1 cellular context compared by ENCODE assay signal in the genomic region with DNA sequence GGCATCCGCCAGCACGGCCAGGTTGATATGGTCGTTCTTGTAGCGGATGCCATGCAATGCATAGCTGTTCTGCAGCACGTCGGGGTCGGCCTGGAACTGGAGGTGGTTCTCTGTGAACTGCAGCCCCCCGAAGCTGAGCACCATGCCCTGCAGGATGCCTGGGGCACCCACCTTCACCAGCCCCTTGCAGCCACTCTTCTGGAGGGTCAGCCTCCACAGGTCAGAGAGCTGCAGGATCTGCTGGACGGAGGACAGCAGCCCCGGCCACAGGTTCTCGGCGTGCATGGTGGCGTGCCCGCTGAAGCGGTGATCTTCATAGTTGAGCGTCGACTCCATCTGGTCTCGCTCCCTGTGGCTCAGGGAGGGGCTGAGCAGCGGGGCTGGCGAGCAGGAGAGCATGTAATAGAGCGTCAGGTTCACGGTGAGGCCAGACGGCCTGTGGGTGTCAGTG.
A peak's percentile ranks its signal among the peaks of the same experiment; 100 is the strongest.
TF ChIP-seq lines count a peak whose summit lies in the region.

No MANE protein-coding gene starts in this region.

TF ChIP-seq in HepG2, 621 proteins besides CTCF, POLR2A, EP300 and RAD21:
- TF ChIP-seq RBFOX2 (IDR thresholded peaks at IDR 0.05; ENCODE audit: low read depth, low read length) (0 out of 2 replicates have a peak, but pooled peaks have one; percentile 19), AGO1 (IDR thresholded peaks at IDR 0.05; ENCODE audit: low read depth, low read length, poor library complexity, severe bottlenecking) (peak; percentile 6)
- TF ChIP-seq, protein P1, sequence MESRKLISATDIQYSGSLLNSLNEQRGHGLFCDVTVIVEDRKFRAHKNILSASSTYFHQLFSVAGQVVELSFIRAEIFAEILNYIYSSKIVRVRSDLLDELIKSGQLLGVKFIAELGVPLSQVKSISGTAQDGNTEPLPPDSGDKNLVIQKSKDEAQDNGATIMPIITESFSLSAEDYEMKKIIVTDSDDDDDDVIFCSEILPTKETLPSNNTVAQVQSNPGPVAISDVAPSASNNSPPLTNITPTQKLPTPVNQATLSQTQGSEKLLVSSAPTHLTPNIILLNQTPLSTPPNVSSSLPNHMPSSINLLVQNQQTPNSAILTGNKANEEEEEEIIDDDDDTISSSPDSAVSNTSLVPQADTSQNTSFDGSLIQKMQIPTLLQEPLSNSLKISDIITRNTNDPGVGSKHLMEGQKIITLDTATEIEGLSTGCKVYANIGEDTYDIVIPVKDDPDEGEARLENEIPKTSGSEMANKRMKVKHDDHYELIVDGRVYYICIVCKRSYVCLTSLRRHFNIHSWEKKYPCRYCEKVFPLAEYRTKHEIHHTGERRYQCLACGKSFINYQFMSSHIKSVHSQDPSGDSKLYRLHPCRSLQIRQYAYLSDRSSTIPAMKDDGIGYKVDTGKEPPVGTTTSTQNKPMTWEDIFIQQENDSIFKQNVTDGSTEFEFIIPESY (CRISPR knock-in tag; IDR thresholded peaks at IDR 0.05) = peak; percentile 70; the same call in 1 of the 2 replicates
- TF ChIP-seq, protein P2, sequence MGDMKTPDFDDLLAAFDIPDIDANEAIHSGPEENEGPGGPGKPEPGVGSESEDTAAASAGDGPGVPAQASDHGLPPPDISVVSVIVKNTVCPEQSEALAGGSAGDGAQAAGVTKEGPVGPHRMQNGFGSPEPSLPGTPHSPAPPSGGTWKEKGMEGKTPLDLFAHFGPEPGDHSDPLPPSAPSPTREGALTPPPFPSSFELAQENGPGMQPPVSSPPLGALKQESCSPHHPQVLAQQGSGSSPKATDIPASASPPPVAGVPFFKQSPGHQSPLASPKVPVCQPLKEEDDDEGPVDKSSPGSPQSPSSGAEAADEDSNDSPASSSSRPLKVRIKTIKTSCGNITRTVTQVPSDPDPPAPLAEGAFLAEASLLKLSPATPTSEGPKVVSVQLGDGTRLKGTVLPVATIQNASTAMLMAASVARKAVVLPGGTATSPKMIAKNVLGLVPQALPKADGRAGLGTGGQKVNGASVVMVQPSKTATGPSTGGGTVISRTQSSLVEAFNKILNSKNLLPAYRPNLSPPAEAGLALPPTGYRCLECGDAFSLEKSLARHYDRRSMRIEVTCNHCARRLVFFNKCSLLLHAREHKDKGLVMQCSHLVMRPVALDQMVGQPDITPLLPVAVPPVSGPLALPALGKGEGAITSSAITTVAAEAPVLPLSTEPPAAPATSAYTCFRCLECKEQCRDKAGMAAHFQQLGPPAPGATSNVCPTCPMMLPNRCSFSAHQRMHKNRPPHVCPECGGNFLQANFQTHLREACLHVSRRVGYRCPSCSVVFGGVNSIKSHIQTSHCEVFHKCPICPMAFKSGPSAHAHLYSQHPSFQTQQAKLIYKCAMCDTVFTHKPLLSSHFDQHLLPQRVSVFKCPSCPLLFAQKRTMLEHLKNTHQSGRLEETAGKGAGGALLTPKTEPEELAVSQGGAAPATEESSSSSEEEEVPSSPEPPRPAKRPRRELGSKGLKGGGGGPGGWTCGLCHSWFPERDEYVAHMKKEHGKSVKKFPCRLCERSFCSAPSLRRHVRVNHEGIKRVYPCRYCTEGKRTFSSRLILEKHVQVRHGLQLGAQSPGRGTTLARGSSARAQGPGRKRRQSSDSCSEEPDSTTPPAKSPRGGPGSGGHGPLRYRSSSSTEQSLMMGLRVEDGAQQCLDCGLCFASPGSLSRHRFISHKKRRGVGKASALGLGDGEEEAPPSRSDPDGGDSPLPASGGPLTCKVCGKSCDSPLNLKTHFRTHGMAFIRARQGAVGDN (CRISPR knock-in tag; IDR thresholded peaks at IDR 0.05) = 0 out of 2 replicates have a peak, but pooled peaks have one; percentile 9
